11 cellular contexts compared by ENCODE assay signal in genomic region chr4:65658117-65658516, GRCh38. TPM values are rescaled to one million over a fixed set of nuclear protein-coding genes. Genes with fewer than 3 reads are reported as not detected.
"Had no signal": no experiment of that assay in that cellular context is flagged by ENCODE, and none has a peak within 500 bp of the region (broad histone marks: within the 10 kb centered on the region; RNA-seq: fewer than 3 reads in every experiment).

No MANE protein-coding gene starts in this region.

- DNase-seq: activated CD4-positive, alpha-beta T cell treated with anti-CD3 and anti-CD28 coated beads for 36 hours; activated naive CD4-positive, alpha-beta T cell treated with anti-CD3 and anti-CD28 coated beads for 36 hours; colonic mucosa; foreskin keratinocyte; left ventricle myocardium superior; stimulated activated CD4-positive, alpha-beta T cell treated with anti-CD3 and anti-CD28 coated beads, Interleukin-15, amount 100 ng/mL, for 24 hours; stimulated activated CD4-positive, alpha-beta T cell treated with anti-CD3 and anti-CD28 coated beads, Interleukin-4, amount 100 ng/mL, for 24 hours; stimulated activated naive CD8-positive, alpha-beta T cell treated with anti-CD3 and anti-CD28 coated beads, Interleukin-15, amount 100 ng/mL, for 72 hours; T1000 had no signal

- H3K36me3 ChIP-seq: colonic mucosa, thoracic aorta had no signal

- H3K4me3 ChIP-seq: colonic mucosa, thoracic aorta had no signal

- H3K27ac ChIP-seq: colonic mucosa, foreskin keratinocyte, parathyroid adenoma, thoracic aorta had no signal

- H3K4me1 ChIP-seq: colonic mucosa, parathyroid adenoma had no signal

- ATAC-seq: activated CD4-positive, alpha-beta T cell treated with anti-CD3 and anti-CD28 coated beads for 36 hours; foreskin keratinocyte; left ventricle myocardium superior; stimulated activated naive CD8-positive, alpha-beta T cell treated with anti-CD3 and anti-CD28 coated beads, Interleukin-15, amount 100 ng/mL, for 72 hours had no signal

- H3K27me3 ChIP-seq: colonic mucosa had no signal

- H3K9me3 ChIP-seq: colonic mucosa, thoracic aorta had no signal

RNA-seq across cellular contexts. Expression of gene EPHA5, which starts 12.2 kb away (rescaled TPM):
- total RNA-seq: activated CD4-positive, alpha-beta T cell treated with anti-CD3 and anti-CD28 coated beads for 36 hours; activated naive CD4-positive, alpha-beta T cell treated with anti-CD3 and anti-CD28 coated beads for 36 hours; foreskin keratinocyte had no signal
